Comparison of ENCODE assay signal across 1 cellular context in the genomic region with DNA sequence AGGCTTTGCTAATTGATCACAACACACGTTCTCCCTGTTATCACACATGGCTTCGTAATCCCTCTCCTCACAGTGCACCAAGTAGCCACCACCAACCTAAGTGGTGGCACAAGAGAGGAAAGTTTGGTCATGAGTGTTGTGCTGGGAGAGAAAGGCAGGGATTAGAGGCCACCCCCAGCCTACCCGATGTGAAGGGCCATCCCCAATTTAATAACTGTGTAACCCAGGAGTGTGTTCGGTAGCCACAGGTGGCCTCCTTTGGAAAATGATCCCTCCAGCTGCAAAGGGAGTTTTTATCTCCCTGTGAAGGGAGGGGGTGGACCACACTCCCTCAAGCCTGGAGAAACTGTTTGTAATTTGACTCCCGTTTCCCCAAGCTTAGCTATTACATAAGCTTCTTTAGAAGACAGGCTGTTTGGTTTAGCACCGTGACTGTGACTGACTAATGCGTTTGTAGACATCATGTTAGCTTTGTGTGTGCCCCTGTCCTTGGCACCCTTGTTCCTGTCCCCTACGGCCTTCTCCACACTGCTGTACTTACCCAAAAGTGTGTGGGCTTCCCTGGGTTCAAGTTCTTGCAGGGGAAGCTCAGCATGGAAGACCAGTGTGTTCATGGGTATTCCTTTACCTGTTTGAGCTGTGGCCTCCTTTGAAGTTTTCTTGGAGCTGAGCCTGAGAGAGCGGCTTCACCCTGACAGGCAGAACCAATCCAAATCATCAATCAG.
TF ChIP-seq lines count a peak whose summit lies in the region.

No MANE protein-coding gene starts in this region.

TF ChIP-seq in HepG2, 621 proteins besides CTCF, POLR2A, EP300 and RAD21 (continued from another document and continues in another):
- TF ChIP-seq ZFYVE20 (CRISPR knock-in tag; IDR thresholded peaks at IDR 0.05; ENCODE audit: borderline replicate concordance, low read depth) (no peak), TMF1 (CRISPR knock-in tag; IDR thresholded peaks at IDR 0.05; ENCODE audit: low read depth) (no peak), CENPT (CRISPR knock-in tag; IDR thresholded peaks at IDR 0.05; ENCODE audit: low read depth) (no peak), SNAI1 (CRISPR knock-in tag; IDR thresholded peaks at IDR 0.05; ENCODE audit: borderline replicate concordance) (no peak), GZF1 (CRISPR knock-in tag; IDR thresholded peaks at IDR 0.05) (no peak), PRPF4 (IDR thresholded peaks at IDR 0.05; ENCODE audit: low read depth, low read length, poor library complexity, severe bottlenecking) (no peak), SIX4 (CRISPR knock-in tag; IDR thresholded peaks at IDR 0.05) (peak; percentile 100), DMAP1 (CRISPR knock-in tag; IDR thresholded peaks at IDR 0.05) (no peak), ZFP36L2 (CRISPR knock-in tag; IDR thresholded peaks at IDR 0.05) (no peak), BCL6 (CRISPR knock-in tag; IDR thresholded peaks at IDR 0.05) (peak; percentile 81; the same call in 1 of the 2 replicates), FOXP1 (IDR thresholded peaks at IDR 0.05) (no peak), FOXP1 (CRISPR knock-in tag; IDR thresholded peaks at IDR 0.05) (peak; percentile 69), HOXD1 (CRISPR knock-in tag; IDR thresholded peaks at IDR 0.05) (peak; percentile 86), ZNF614 (CRISPR knock-in tag; IDR thresholded peaks at IDR 0.05; ENCODE audit: borderline replicate concordance) (peak; percentile 88), WIZ (CRISPR knock-in tag; IDR thresholded peaks at IDR 0.05) (no peak), ZNF781 (CRISPR knock-in tag; IDR thresholded peaks at IDR 0.05; ENCODE audit: borderline replicate concordance, not compliant biosample characterization) (no peak), ZNF605 (CRISPR knock-in tag; IDR thresholded peaks at IDR 0.05) (no peak), ZNF205 (CRISPR knock-in tag; IDR thresholded peaks at IDR 0.05) (0 out of 2 replicates have a peak, but pooled peaks have one; percentile 47), ZNF891 (CRISPR knock-in tag; IDR thresholded peaks at IDR 0.05) (no peak; the same call in 1 of the 2 replicates), NFE2L1 (CRISPR knock-in tag; IDR thresholded peaks at IDR 0.05; ENCODE audit: borderline replicate concordance) (no peak), CCDC6 (CRISPR knock-in tag; IDR thresholded peaks at IDR 0.05) (peak; percentile 78), ZSCAN21 (CRISPR knock-in tag; IDR thresholded peaks at IDR 0.05; ENCODE audit: borderline replicate concordance) (no peak), PAF1 (CRISPR knock-in tag; IDR thresholded peaks at IDR 0.05) (no peak), ZNF674 (CRISPR knock-in tag; IDR thresholded peaks at IDR 0.05; ENCODE audit: low read depth) (no peak), ZNF772 (CRISPR knock-in tag; IDR thresholded peaks at IDR 0.05) (peak; percentile 68), CBX2 (IDR thresholded peaks at IDR 0.05; ENCODE audit: low read depth, low read length) (no peak), CBX2 (CRISPR knock-in tag; IDR thresholded peaks at IDR 0.05; ENCODE audit: low read depth) (no peak), GABPA (IDR thresholded peaks at IDR 0.05; ENCODE audit: low read depth, low read length) (no peak), GABPA (CRISPR knock-in tag; IDR thresholded peaks at IDR 0.05; ENCODE audit: low read depth) (no peak), GTF3A (CRISPR knock-in tag; conservative IDR thresholded peaks at IDR 0.05) (no peak), ZMYM4 (CRISPR knock-in tag; IDR thresholded peaks at IDR 0.05) (peak; percentile 75), KDM6A (CRISPR knock-in tag; IDR thresholded peaks at IDR 0.05; ENCODE audit: low read depth) (0 out of 2 replicates have a peak, but pooled peaks have one; percentile 18), ZNF138 (CRISPR knock-in tag; IDR thresholded peaks at IDR 0.05; ENCODE audit: low read depth) (no peak), MED1 (CRISPR knock-in tag; IDR thresholded peaks at IDR 0.05) (peak; percentile 84)
- TF ChIP-seq, protein P1, sequence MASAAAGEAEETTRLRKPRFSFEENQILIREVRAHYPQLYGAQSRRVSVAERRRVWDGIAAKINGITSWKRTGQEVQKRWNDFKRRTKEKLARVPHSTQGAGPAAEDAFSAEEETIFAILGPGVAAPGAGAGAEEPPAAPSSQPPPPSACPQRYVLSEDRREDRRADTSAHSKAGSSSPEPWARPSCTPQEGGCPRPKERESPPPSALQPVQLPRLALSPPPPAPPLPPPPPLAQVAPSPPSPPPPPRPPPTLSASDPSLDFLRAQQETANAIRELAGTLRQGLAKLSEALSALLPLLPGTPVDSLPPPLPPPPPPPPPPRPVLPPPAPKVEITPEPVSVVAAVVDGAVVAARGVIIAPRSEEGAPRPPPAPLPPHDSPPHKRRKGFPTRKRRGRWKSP (CRISPR knock-in tag; IDR thresholded peaks at IDR 0.05): peak; percentile 90
- TF ChIP-seq, protein P2, sequence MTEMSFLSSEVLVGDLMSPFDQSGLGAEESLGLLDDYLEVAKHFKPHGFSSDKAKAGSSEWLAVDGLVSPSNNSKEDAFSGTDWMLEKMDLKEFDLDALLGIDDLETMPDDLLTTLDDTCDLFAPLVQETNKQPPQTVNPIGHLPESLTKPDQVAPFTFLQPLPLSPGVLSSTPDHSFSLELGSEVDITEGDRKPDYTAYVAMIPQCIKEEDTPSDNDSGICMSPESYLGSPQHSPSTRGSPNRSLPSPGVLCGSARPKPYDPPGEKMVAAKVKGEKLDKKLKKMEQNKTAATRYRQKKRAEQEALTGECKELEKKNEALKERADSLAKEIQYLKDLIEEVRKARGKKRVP (CRISPR knock-in tag; IDR thresholded peaks at IDR 0.05): peak in 1 of 2 experiments; percentile 68; a peak in 2 of 4 replicates
- TF ChIP-seq, protein P3, sequence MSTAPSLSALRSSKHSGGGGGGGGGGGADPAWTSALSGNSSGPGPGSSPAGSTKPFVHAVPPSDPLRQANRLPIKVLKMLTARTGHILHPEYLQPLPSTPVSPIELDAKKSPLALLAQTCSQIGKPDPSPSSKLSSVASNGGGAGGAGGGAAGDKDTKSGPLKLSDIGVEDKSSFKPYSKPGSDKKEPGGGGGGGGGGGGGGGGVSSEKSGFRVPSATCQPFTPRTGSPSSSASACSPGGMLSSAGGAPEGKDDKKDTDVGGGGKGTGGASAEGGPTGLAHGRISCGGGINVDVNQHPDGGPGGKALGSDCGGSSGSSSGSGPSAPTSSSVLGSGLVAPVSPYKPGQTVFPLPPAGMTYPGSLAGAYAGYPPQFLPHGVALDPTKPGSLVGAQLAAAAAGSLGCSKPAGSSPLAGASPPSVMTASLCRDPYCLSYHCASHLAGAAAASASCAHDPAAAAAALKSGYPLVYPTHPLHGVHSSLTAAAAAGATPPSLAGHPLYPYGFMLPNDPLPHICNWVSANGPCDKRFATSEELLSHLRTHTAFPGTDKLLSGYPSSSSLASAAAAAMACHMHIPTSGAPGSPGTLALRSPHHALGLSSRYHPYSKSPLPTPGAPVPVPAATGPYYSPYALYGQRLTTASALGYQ (CRISPR knock-in tag; IDR thresholded peaks at IDR 0.05): peak; percentile 85; the same call in 1 of the 2 replicates
- TF ChIP-seq, protein P4, sequence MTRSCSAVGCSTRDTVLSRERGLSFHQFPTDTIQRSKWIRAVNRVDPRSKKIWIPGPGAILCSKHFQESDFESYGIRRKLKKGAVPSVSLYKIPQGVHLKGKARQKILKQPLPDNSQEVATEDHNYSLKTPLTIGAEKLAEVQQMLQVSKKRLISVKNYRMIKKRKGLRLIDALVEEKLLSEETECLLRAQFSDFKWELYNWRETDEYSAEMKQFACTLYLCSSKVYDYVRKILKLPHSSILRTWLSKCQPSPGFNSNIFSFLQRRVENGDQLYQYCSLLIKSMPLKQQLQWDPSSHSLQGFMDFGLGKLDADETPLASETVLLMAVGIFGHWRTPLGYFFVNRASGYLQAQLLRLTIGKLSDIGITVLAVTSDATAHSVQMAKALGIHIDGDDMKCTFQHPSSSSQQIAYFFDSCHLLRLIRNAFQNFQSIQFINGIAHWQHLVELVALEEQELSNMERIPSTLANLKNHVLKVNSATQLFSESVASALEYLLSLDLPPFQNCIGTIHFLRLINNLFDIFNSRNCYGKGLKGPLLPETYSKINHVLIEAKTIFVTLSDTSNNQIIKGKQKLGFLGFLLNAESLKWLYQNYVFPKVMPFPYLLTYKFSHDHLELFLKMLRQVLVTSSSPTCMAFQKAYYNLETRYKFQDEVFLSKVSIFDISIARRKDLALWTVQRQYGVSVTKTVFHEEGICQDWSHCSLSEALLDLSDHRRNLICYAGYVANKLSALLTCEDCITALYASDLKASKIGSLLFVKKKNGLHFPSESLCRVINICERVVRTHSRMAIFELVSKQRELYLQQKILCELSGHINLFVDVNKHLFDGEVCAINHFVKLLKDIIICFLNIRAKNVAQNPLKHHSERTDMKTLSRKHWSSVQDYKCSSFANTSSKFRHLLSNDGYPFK (CRISPR knock-in tag; IDR thresholded peaks at IDR 0.05; ENCODE audit: borderline replicate concordance): no peak
- TF ChIP-seq, protein P5, sequence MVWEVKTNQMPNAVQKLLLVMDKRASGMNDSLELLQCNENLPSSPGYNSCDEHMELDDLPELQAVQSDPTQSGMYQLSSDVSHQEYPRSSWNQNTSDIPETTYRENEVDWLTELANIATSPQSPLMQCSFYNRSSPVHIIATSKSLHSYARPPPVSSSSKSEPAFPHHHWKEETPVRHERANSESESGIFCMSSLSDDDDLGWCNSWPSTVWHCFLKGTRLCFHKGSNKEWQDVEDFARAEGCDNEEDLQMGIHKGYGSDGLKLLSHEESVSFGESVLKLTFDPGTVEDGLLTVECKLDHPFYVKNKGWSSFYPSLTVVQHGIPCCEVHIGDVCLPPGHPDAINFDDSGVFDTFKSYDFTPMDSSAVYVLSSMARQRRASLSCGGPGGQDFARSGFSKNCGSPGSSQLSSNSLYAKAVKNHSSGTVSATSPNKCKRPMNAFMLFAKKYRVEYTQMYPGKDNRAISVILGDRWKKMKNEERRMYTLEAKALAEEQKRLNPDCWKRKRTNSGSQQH (CRISPR knock-in tag; IDR thresholded peaks at IDR 0.05; ENCODE audit: low read depth): no peak
- TF ChIP-seq, protein P6, sequence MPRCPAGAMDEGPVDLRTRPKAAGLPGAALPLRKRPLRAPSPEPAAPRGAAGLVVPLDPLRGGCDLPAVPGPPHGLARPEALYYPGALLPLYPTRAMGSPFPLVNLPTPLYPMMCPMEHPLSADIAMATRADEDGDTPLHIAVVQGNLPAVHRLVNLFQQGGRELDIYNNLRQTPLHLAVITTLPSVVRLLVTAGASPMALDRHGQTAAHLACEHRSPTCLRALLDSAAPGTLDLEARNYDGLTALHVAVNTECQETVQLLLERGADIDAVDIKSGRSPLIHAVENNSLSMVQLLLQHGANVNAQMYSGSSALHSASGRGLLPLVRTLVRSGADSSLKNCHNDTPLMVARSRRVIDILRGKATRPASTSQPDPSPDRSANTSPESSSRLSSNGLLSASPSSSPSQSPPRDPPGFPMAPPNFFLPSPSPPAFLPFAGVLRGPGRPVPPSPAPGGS (CRISPR knock-in tag; IDR thresholded peaks at IDR 0.05): peak; percentile 81; the same call in 1 of the 2 replicates
- TF ChIP-seq, protein P7, sequence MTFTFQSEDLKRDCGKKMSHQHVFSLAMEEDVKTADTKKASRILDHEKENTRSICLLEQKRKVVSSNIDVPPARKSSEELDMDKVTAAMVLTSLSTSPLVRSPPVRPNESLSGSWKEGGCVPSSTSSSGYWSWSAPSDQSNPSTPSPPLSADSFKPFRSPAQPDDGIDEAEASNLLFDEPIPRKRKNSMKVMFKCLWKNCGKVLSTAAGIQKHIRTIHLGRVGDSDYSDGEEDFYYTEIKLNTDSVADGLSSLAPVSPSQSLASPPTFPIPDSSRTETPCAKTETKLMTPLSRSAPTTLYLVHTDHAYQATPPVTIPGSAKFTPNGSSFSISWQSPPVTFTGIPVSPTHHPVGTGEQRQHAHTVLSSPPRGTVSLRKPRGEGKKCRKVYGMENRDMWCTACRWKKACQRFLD (CRISPR knock-in tag; IDR thresholded peaks at IDR 0.05; ENCODE audit: borderline replicate concordance): 0 out of 2 replicates have a peak, but pooled peaks have one; percentile 71
- TF ChIP-seq, protein P8, sequence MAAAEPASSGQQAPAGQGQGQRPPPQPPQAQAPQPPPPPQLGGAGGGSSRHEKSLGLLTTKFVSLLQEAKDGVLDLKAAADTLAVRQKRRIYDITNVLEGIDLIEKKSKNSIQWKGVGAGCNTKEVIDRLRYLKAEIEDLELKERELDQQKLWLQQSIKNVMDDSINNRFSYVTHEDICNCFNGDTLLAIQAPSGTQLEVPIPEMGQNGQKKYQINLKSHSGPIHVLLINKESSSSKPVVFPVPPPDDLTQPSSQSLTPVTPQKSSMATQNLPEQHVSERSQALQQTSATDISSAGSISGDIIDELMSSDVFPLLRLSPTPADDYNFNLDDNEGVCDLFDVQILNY (CRISPR knock-in tag; conservative IDR thresholded peaks at IDR 0.05): no peak
- TF ChIP-seq, protein P9, sequence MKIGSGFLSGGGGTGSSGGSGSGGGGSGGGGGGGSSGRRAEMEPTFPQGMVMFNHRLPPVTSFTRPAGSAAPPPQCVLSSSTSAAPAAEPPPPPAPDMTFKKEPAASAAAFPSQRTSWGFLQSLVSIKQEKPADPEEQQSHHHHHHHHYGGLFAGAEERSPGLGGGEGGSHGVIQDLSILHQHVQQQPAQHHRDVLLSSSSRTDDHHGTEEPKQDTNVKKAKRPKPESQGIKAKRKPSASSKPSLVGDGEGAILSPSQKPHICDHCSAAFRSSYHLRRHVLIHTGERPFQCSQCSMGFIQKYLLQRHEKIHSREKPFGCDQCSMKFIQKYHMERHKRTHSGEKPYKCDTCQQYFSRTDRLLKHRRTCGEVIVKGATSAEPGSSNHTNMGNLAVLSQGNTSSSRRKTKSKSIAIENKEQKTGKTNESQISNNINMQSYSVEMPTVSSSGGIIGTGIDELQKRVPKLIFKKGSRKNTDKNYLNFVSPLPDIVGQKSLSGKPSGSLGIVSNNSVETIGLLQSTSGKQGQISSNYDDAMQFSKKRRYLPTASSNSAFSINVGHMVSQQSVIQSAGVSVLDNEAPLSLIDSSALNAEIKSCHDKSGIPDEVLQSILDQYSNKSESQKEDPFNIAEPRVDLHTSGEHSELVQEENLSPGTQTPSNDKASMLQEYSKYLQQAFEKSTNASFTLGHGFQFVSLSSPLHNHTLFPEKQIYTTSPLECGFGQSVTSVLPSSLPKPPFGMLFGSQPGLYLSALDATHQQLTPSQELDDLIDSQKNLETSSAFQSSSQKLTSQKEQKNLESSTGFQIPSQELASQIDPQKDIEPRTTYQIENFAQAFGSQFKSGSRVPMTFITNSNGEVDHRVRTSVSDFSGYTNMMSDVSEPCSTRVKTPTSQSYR (CRISPR knock-in tag; IDR thresholded peaks at IDR 0.05; ENCODE audit: borderline replicate concordance): peak; percentile 55; the same call in 1 of the 2 replicates
